In genomic region chr10:102231357-102232318, GRCh38 we compare ENCODE assay signal across 8 cellular contexts.
DNase-seq lines count a peak whose midpoint lies in the region; ATAC-seq, FAIRE-seq and TF ChIP-seq lines count a peak whose summit lies in the region.

No MANE protein-coding gene starts in this region.

- peak overlapping the region; percentile 61 for H3K4me3 Mint-ChIP-seq in T-helper 1 cell treated with Interleukin-12 subunit alpha and Interleukin-12 subunit beta and Interleukin-4 antibody, amounts not matched to agents 30 μg/mL and 1 μg/mL, for 36 hours

- peaks cover 8% of the 10 kb centered on the region for H3K4me1 Mint-ChIP-seq in T-helper 1 cell treated with Interleukin-12 subunit alpha and Interleukin-12 subunit beta and Interleukin-4 antibody, amounts not matched to agents 30 μg/mL and 1 μg/mL, for 36 hours (ENCODE audit: low read depth)

- peak; percentile 44 for FAIRE-seq in HTR-8/SVneo (lab: Jason Lieb, UNC)

- peaks cover 73% of the 10 kb centered on the region for H3K27me3 Mint-ChIP-seq in T-helper 1 cell treated with Interleukin-12 subunit alpha and Interleukin-12 subunit beta and Interleukin-4 antibody, amounts not matched to agents 30 μg/mL and 1 μg/mL, for 36 hours (ENCODE audit: low read depth)

- no peaks in the 10 kb centered on the region for H3K36me3 Mint-ChIP-seq in T-helper 1 cell treated with Interleukin-12 subunit alpha and Interleukin-12 subunit beta and Interleukin-4 antibody, amounts not matched to agents 30 μg/mL and 1 μg/mL, for 36 hours (ENCODE audit: low read depth)

- H3K27ac Mint-ChIP-seq in T-helper 1 cell treated with Interleukin-12 subunit alpha and Interleukin-12 subunit beta and Interleukin-4 antibody, amounts not matched to agents 30 μg/mL and 1 μg/mL, for 36 hours = no peak overlapping the region

- H3K27ac ChIP-seq in C4-2B = no peak overlapping the region

- DNase-seq in HTR-8/SVneo (ENCODE audit: insufficient read length, low spot score) (peak; percentile 67), astrocyte of the hippocampus (ENCODE audit: low read depth, low spot score) (peak; percentile 64), iPS-NIHi7 (ENCODE audit: extremely low spot score) (peak; percentile 85), RKO (ENCODE audit: low spot score) (no peak)
- DNase-seq in stimulated activated CD4-positive, alpha-beta T cell treated with anti-CD3 and anti-CD28 coated beads, Interleukin-4, amount 100 ng/mL, for 24 hours = peak; percentile 76

- H3K9me3 Mint-ChIP-seq in T-helper 1 cell treated with Interleukin-12 subunit alpha and Interleukin-12 subunit beta and Interleukin-4 antibody, amounts not matched to agents 30 μg/mL and 1 μg/mL, for 36 hours = no peaks in the 10 kb centered on the region

- ATAC-seq in GM21737 (IDR thresholded peaks at IDR 0.05; ENCODE audit: unreplicated experiment) = no peak

- TF ChIP-seq CTCF in C4-2B (conservative IDR thresholded peaks at IDR 0.05) = peak; percentile 71
